In the genomic region with DNA sequence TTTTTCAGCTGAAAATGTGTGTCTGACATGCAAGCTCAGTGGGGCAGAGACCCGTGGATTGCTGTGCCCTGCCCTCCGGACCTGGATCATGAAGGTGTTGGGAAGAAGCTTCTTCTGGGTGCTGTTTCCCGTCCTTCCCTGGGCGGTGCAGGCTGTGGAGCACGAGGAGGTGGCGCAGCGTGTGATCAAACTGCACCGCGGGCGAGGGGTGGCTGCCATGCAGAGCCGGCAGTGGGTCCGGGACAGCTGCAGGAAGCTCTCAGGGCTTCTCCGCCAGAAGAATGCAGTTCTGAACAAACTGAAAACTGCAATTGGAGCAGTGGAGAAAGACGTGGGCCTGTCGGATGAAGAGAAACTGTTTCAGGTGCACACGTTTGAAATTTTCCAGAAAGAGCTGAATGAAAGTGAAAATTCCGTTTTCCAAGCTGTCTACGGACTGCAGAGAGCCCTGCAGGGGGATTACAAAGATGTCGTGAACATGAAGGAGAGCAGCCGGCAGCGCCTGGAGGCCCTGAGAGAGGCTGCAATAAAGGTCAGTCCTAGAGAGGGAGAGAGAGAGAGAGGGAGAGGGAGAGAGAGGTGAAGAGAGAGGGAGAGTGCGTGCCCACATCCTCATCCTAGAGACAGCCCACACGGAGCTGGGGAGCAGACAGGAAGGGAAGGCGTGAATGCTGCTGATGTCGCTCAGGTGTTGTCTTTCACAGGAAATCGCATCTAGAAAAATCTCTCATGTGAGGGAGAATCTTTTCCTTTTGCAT, we compare ENCODE assay signal across 9 cellular contexts. TPM values are rescaled to one million over a fixed set of nuclear protein-coding genes. Genes with fewer than 3 reads are reported as not detected.
A peak's percentile ranks its signal among the peaks of the same experiment; 100 is the strongest.
DNase-seq lines count a peak whose midpoint lies in the region; ATAC-seq and TF ChIP-seq lines count a peak whose summit lies in the region.
"Had no signal": no experiment of that assay in that cellular context is flagged by ENCODE, and none has a peak within 500 bp of the region (broad histone marks: within the 10 kb centered on the region; RNA-seq: fewer than 3 reads in every experiment).

No MANE protein-coding gene starts in this region.

- H3K4me3 ChIP-seq in mesodermal cell (ENCODE audit: extremely low read depth, insufficient read depth, low read length, poor library complexity, severe bottlenecking) (peak overlapping the region; percentile 6), vagina (no peak overlapping the region)

- WGBS in mesodermal cell (ENCODE audit: insufficient coverage in 2 of 2), 2 experiments = 23 to 25% methylated on average over 22 of the region's 26 CpGs

- ATAC-seq in stimulated activated naive CD8-positive, alpha-beta T cell treated with anti-CD3 and anti-CD28 coated beads, Interleukin-15, Interleukin-2, amounts not matched to agents 100 U/mL and 50 U/mL, for 24 hours = no peak

- peak overlapping the region; percentile 62 for H3K27ac ChIP-seq in mesodermal cell (ENCODE audit: low read depth, low read length, severe bottlenecking)
- peak overlapping the region; percentile 7 for H3K27ac ChIP-seq in vagina

- H3K9me3 ChIP-seq in mesodermal cell (ENCODE audit: control insufficient read depth, low read length) (no peaks in the 10 kb centered on the region), vagina (no peaks in the 10 kb centered on the region)

- peaks cover 59% of the 10 kb centered on the region for H3K36me3 ChIP-seq in mesodermal cell (ENCODE audit: control insufficient read depth, insufficient read depth, low read length)
- peaks cover 0 to 40% of the 10 kb centered on the region in 2 donors for H3K36me3 ChIP-seq in vagina

- TF ChIP-seq POLR2A in vagina (IDR thresholded peaks at IDR 0.05) = no peak

- TF ChIP-seq CTCF in chondrocyte (IDR thresholded peaks at IDR 0.05) = no peak
- TF ChIP-seq CTCF in vagina (IDR thresholded peaks at IDR 0.05) = no peak

- H3K27me3 Mint-ChIP-seq in stimulated activated naive CD8-positive, alpha-beta T cell treated with anti-CD3 and anti-CD28 coated beads, Interleukin-15, Interleukin-2, amounts not matched to agents 100 ng/mL and 50 ng/mL, for 24 hours = no peaks in the 10 kb centered on the region
- H3K27me3 Mint-ChIP-seq in chondrocyte (ENCODE audit: low read depth) = no peaks in the 10 kb centered on the region

- H3K27ac Mint-ChIP-seq in stimulated activated naive CD8-positive, alpha-beta T cell treated with anti-CD3 and anti-CD28 coated beads, Interleukin-15, Interleukin-2, amounts not matched to agents 100 ng/mL and 50 ng/mL, for 24 hours = peak overlapping the region; percentile 38
- peak overlapping the region; percentile 79 for H3K27ac Mint-ChIP-seq in chondrocyte (ENCODE audit: unreplicated experiment)

- H3K4me1 ChIP-seq in mesodermal cell (ENCODE audit: control insufficient read depth, insufficient read depth, low read length, poor library complexity, severe bottlenecking) (peaks cover 33% of the 10 kb centered on the region), vagina (peaks cover 58% of the 10 kb centered on the region)

- no peaks in the 10 kb centered on the region for H3K27me3 ChIP-seq in vagina

- H3K9me3 Mint-ChIP-seq in stimulated activated naive CD8-positive, alpha-beta T cell treated with anti-CD3 and anti-CD28 coated beads, Interleukin-15, Interleukin-2, amounts not matched to agents 100 ng/mL and 50 ng/mL, for 24 hours = no peaks in the 10 kb centered on the region
- no peaks in the 10 kb centered on the region for H3K9me3 Mint-ChIP-seq in chondrocyte (ENCODE audit: low read depth)

- H3K4me3 Mint-ChIP-seq in stimulated activated naive CD8-positive, alpha-beta T cell treated with anti-CD3 and anti-CD28 coated beads, Interleukin-15, Interleukin-2, amounts not matched to agents 100 ng/mL and 50 ng/mL, for 24 hours = no peak overlapping the region
- H3K4me3 Mint-ChIP-seq in chondrocyte (ENCODE audit: unreplicated experiment) = peak overlapping the region; percentile 57

- peaks cover 39% of the 10 kb centered on the region for H3K4me1 Mint-ChIP-seq in stimulated activated naive CD8-positive, alpha-beta T cell treated with anti-CD3 and anti-CD28 coated beads, Interleukin-15, Interleukin-2, amounts not matched to agents 100 ng/mL and 50 ng/mL, for 24 hours (ENCODE audit: low read depth)
- peaks cover 53% of the 10 kb centered on the region for H3K4me1 Mint-ChIP-seq in chondrocyte (ENCODE audit: low read depth)

- no peak for DNase-seq in stimulated activated naive CD8-positive, alpha-beta T cell treated with anti-CD3 and anti-CD28 coated beads, Interleukin-15, Interleukin-2, amounts not matched to agents 100 U/mL and 50 U/mL, for 24 hours
- DNase-seq in chondrocyte (ENCODE audit: low spot score) = no peak
- no peak for DNase-seq in vagina (ENCODE audit: extremely low spot score in 2 of 2)
- DNase-seq in DMS 273 (lab: John Stamatoyannopoulos, UW; ENCODE audit: unreplicated experiment) = no peak
- no peak for DNase-seq in hippocampal formation (lab: John Stamatoyannopoulos, UW)
- DNase-seq in NCI-H187 treated with DMSO at 0.1 percent for 48 hours (lab: John Stamatoyannopoulos, UW) = no peak
- DNase-seq: SHP77 treated with DMSO at 0.1 percent for 48 hours had no signal

- intact Hi-C loops in vagina (cut with DNase I) = no loop called here

- H3K36me3 Mint-ChIP-seq in stimulated activated naive CD8-positive, alpha-beta T cell treated with anti-CD3 and anti-CD28 coated beads, Interleukin-15, Interleukin-2, amounts not matched to agents 100 ng/mL and 50 ng/mL, for 24 hours (ENCODE audit: low read depth) = peaks cover 46% of the 10 kb centered on the region
- H3K36me3 Mint-ChIP-seq in chondrocyte (ENCODE audit: low read depth) = peaks cover 28% of the 10 kb centered on the region

RNA-seq across cellular contexts. Expression of a gene that starts 5.2 kb away (rescaled TPM):
- total RNA-seq in chondrocyte = 17.0 to 24.9 TPM (median 19.5 TPM) in 3 replicates
- polyA plus RNA-seq in mesodermal cell (2013, experiment 1 of 2) = 11.8 TPM
- polyA plus RNA-seq in mesodermal cell (2013, experiment 2 of 2) = 12.2 TPM
- 13.3 TPM for total RNA-seq in vagina

RNA-seq across cellular contexts. Expression of a gene that starts 42.4 kb away (rescaled TPM):
- total RNA-seq in chondrocyte (6.3 to 8.8 TPM (median 8.4 TPM) in 3 replicates), vagina (1.7 TPM)
- 0.48 TPM for polyA plus RNA-seq in mesodermal cell (2013, experiment 1 of 2)
- 0.30 TPM for polyA plus RNA-seq in mesodermal cell (2013, experiment 2 of 2)
